19 cellular contexts compared by ENCODE assay signal in the genomic region with DNA sequence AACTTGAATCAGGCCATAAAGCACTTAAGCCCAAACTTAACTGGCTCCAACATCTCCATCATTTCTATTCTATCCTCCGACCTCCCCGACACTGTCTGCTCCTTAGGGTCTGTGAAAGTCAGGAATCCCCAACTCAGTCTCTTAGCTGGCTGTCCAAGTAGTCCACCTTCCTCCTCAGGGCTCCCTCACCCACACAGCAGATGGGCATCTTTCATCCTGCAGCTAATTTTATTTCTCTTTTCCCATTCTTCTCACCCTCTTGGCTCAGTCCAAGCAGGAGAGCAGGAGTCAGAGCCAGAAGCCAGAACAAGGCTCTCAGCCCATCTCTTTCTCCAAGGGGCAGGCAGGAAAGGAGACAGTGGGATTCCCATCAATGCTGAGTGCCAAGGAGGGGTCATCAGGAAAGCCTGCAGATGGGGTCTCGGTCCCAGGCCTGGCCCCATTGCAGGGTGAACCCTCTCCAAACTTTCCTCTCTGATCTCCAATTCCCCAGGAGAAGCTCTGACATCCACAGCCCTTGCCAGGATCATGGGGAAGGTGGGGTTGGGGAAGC.
"Had no signal": no experiment of that assay in that cellular context is flagged by ENCODE, and none has a peak within 500 bp of the region (broad histone marks: within the 10 kb centered on the region; RNA-seq: fewer than 3 reads in every experiment).

No MANE protein-coding gene starts in this region.

- ATAC-seq: left colon; lower lobe of right lung; sciatic nerve; stimulated activated memory B cell treated with anti-CD40 and anti-IgM and Interleukin-4, amounts not matched to agents 10 μg/mL and 1 μg/mL and 100 μg/mL, for 72 hours had no signal

- H3K27ac ChIP-seq: lower lobe of right lung, testis, uterus had no signal

- H3K36me3 Mint-ChIP-seq: activated naive CD4-positive, alpha-beta T cell treated with anti-CD3 and anti-CD28 coated beads, Interleukin-2, amount 50 U/mL, for 24 hours; stimulated activated memory B cell treated with anti-CD40 and anti-IgM and Interleukin-4, amounts not matched to agents 10 μg/mL and 1 μg/mL and 100 μg/mL, for 72 hours had no signal

- H3K9me3 ChIP-seq: lower lobe of right lung, mucosa of descending colon, testis, uterus had no signal

- H3K27ac Mint-ChIP-seq: activated naive CD4-positive, alpha-beta T cell treated with anti-CD3 and anti-CD28 coated beads, Interleukin-2, amount 50 U/mL, for 24 hours; dendritic cell treated with granulocyte-macrophage colony-stimulating factor and Interleukin-4, amounts not matched to agents 40 ng/mL and 50 ng/mL, for 4 days; stimulated activated memory B cell treated with anti-CD40 and anti-IgM and Interleukin-4, amounts not matched to agents 10 μg/mL and 1 μg/mL and 100 μg/mL, for 72 hours; T-helper 1 cell treated with Interleukin-12 subunit alpha and Interleukin-12 subunit beta and Interleukin-4 antibody, amounts not matched to agents 30 μg/mL and 1 μg/mL, for 36 hours had no signal

- H3K27me3 ChIP-seq: testis, uterus had no signal

- H3K36me3 ChIP-seq: lower lobe of right lung, uterus had no signal

- H3K27me3 Mint-ChIP-seq: activated naive CD4-positive, alpha-beta T cell treated with anti-CD3 and anti-CD28 coated beads, Interleukin-2, amount 50 U/mL, for 24 hours had no signal

- H3K9me3 Mint-ChIP-seq: activated naive CD4-positive, alpha-beta T cell treated with anti-CD3 and anti-CD28 coated beads, Interleukin-2, amount 50 U/mL, for 24 hours; dendritic cell treated with granulocyte-macrophage colony-stimulating factor and Interleukin-4, amounts not matched to agents 40 ng/mL and 50 ng/mL, for 4 days; neural crest cell; stimulated activated memory B cell treated with anti-CD40 and anti-IgM and Interleukin-4, amounts not matched to agents 10 μg/mL and 1 μg/mL and 100 μg/mL, for 72 hours; T-helper 1 cell treated with Interleukin-12 subunit alpha and Interleukin-12 subunit beta and Interleukin-4 antibody, amounts not matched to agents 30 μg/mL and 1 μg/mL, for 36 hours had no signal

- DNase-seq: activated gamma-delta T cell; amygdala; effector CD4-positive, alpha-beta T cell; left colon; lower lobe of right lung; mesendoderm; mucosa of descending colon; occipital lobe; small intestine; stimulated activated CD4-positive, alpha-beta T cell treated with anti-CD3 and anti-CD28 coated beads, Interleukin-2, amount 100 ng/mL, for 24 hours; testis; trophoblast cell; uterus had no signal

- H3K4me3 Mint-ChIP-seq: dendritic cell treated with granulocyte-macrophage colony-stimulating factor and Interleukin-4, amounts not matched to agents 40 ng/mL and 50 ng/mL, for 4 days; neural crest cell; stimulated activated memory B cell treated with anti-CD40 and anti-IgM and Interleukin-4, amounts not matched to agents 10 μg/mL and 1 μg/mL and 100 μg/mL, for 72 hours; T-helper 1 cell treated with Interleukin-12 subunit alpha and Interleukin-12 subunit beta and Interleukin-4 antibody, amounts not matched to agents 30 μg/mL and 1 μg/mL, for 36 hours had no signal

- H3K4me3 ChIP-seq: lower lobe of right lung, mucosa of descending colon, testis, uterus had no signal
